8 cellular contexts compared by ENCODE assay signal in genomic region chr22:43883012-43883661, GRCh38. TPM values are rescaled to one million over a fixed set of nuclear protein-coding genes. Genes with fewer than 3 reads are reported as not detected.
DNase-seq lines count a peak whose midpoint lies in the region; ATAC-seq and TF ChIP-seq lines count a peak whose summit lies in the region.

No MANE protein-coding gene starts in this region.

- CTCF ChIA-PET in BJ (lab: Yijun Ruan, JAX) = interaction anchor here (0.7 to 13.0 kb wide), 17 partner anchors 8 to 742 kb away, joined by 3 to 178 read pairs (median 6); partner anchors contain the start of genes PNPLA3, PNPLA5 and SAMM50
- CTCF ChIA-PET in activated CD4-positive, alpha-beta T cell treated with anti-CD3 and anti-CD28 coated beads for 36 hours (lab: Charles Lee) = interaction anchor here (0.7 to 1.5 kb wide), 20 partner anchors 7 to 745 kb away, joined by 3 to 16 read pairs (median 4); partner anchors contain the start of gene EFCAB6

- ATAC-seq in activated CD4-positive, alpha-beta T cell treated with anti-CD3 and anti-CD28 coated beads for 36 hours = peak; percentile 93
- ATAC-seq in naive B cell (ENCODE audit: low read depth in 2 of 2) (peak; percentile 41 to 47), HG02852 (IDR thresholded peaks at IDR 0.05; ENCODE audit: unreplicated experiment) (no peak), GM21723 (IDR thresholded peaks at IDR 0.05; ENCODE audit: unreplicated experiment) (no peak)

- no peaks in the 10 kb centered on the region for H3K36me3 ChIP-seq in BJ (ENCODE audit: control insufficient read depth, insufficient read depth, low read length)

- H3K27me3 ChIP-seq in BJ (ENCODE audit: control insufficient read depth, insufficient read depth, low read length) = peaks cover 12% of the 10 kb centered on the region

- no peak overlapping the region for H3K27ac Mint-ChIP-seq in activated CD4-positive, alpha-beta T cell treated with anti-CD3 and anti-CD28 coated beads for 36 hours
- H3K27ac Mint-ChIP-seq in naive B cell = no peak overlapping the region

- POLR2A ChIA-PET in BJ (lab: Charles Lee) = no interaction called here
- POLR2A ChIA-PET in activated CD4-positive, alpha-beta T cell treated with anti-CD3 and anti-CD28 coated beads for 36 hours (lab: Charles Lee) = interaction anchor here (0.6 to 0.7 kb wide), 2 partner anchors 251 to 376 kb away, joined by 3 read pairs; no protein-coding TSS in a partner anchor

- peaks cover 13% of the 10 kb centered on the region for H3K27me3 Mint-ChIP-seq in activated CD4-positive, alpha-beta T cell treated with anti-CD3 and anti-CD28 coated beads for 36 hours
- peaks cover 18 to 57% (median 48%) of the 10 kb centered on the region in 3 donors for H3K27me3 Mint-ChIP-seq in naive B cell

- TF ChIP-seq CTCF in BJ (IDR thresholded peaks at IDR 0.05; ENCODE audit: insufficient read depth, low read depth, low read length) = peak; percentile 66

- intact Hi-C loops in activated CD4-positive, alpha-beta T cell treated with anti-CD3 and anti-CD28 coated beads for 36 hours (cut with DNase I, micrococcal nuclease) = loop anchor here in 1 of 2 experiments (1.0 kb wide), 2 partner anchors 63 to 743 kb away; no protein-coding TSS in a partner anchor

- H3K4me1 Mint-ChIP-seq in activated CD4-positive, alpha-beta T cell treated with anti-CD3 and anti-CD28 coated beads for 36 hours = no peaks in the 10 kb centered on the region
- peaks cover 4 to 6% (median 5%) of the 10 kb centered on the region in 3 donors for H3K4me1 Mint-ChIP-seq in naive B cell

- no peak for DNase-seq in BJ (ENCODE audit: low read depth)
- DNase-seq in GM19240 (ENCODE audit: insufficient read length, low spot score) = peak; percentile 60
- peak; percentile 52 for DNase-seq in NCI-H226
- DNase-seq in activated CD4-positive, alpha-beta T cell treated with anti-CD3 and anti-CD28 coated beads for 36 hours = peak; percentile 76
- peak; percentile 33 for DNase-seq in effector CD4-positive, alpha-beta T cell
- DNase-seq in naive B cell = peak; percentile 29

- H3K9me3 Mint-ChIP-seq in activated CD4-positive, alpha-beta T cell treated with anti-CD3 and anti-CD28 coated beads for 36 hours (ENCODE audit: low read depth) = no peaks in the 10 kb centered on the region
- H3K9me3 Mint-ChIP-seq in naive B cell = peaks cover 0 to 6% (median 2%) of the 10 kb centered on the region in 7 donors

- no peaks in the 10 kb centered on the region for H3K36me3 Mint-ChIP-seq in activated CD4-positive, alpha-beta T cell treated with anti-CD3 and anti-CD28 coated beads for 36 hours (ENCODE audit: low read depth)
- H3K36me3 Mint-ChIP-seq in naive B cell = no peaks in the 10 kb centered on the region

- H3K4me3 Mint-ChIP-seq in activated CD4-positive, alpha-beta T cell treated with anti-CD3 and anti-CD28 coated beads for 36 hours = no peak overlapping the region
- no peak overlapping the region for H3K4me3 Mint-ChIP-seq in naive B cell

- H3K4me3 ChIP-seq in BJ (ENCODE audit: low read depth, low read length) = no peak overlapping the region

RNA-seq across cellular contexts. Expression of gene PNPLA5, which starts 8.7 kb away (rescaled TPM):
- not detected in 2 replicates for polyA plus RNA-seq in BJ (2011; rRNA removed)
- not detected in 2 replicates for polyA minus RNA-seq in BJ (2011; rRNA and poly(A)+ RNA removed)
- total RNA-seq in activated CD4-positive, alpha-beta T cell treated with anti-CD3 and anti-CD28 coated beads for 36 hours = not detected
- not detected for polyA plus RNA-seq in naive B cell (ENCODE audit: low read depth in 6 of 6)

RNA-seq across cellular contexts. Expression of gene SULT4A1, which starts 20.8 kb away (rescaled TPM):
- 0.15 and 0.39 TPM in 2 replicates for polyA plus RNA-seq in BJ (2011; rRNA removed)
- 0.14 and 0.67 TPM in 2 replicates for polyA minus RNA-seq in BJ (2011; rRNA and poly(A)+ RNA removed)
- total RNA-seq in activated CD4-positive, alpha-beta T cell treated with anti-CD3 and anti-CD28 coated beads for 36 hours = under 1 TPM; 0.07 to 0.14 TPM
- not detected for polyA plus RNA-seq in naive B cell (ENCODE audit: low read depth in 6 of 6)

RNA-seq across cellular contexts. Expression of gene PNPLA3, which starts 40.5 kb away (rescaled TPM):
- 3.4 and 4.8 TPM in 2 replicates for polyA plus RNA-seq in BJ (2011; rRNA removed)
- 3.6 and 7.0 TPM in 2 replicates for polyA minus RNA-seq in BJ (2011; rRNA and poly(A)+ RNA removed)
- total RNA-seq in activated CD4-positive, alpha-beta T cell treated with anti-CD3 and anti-CD28 coated beads for 36 hours = under 1 TPM; 0.54 to 0.55 TPM
- polyA plus RNA-seq in naive B cell (ENCODE audit: low read depth in 6 of 6) = not detected

Comparison
In these comparisons a context has a peak if more than half of its experiments do, and no peak if none do; other contexts are left out.
1. ATAC-seq: peak in activated CD4-positive, alpha-beta T cell treated with anti-CD3 and anti-CD28 coated beads for 36 hours (single experiment) and naive B cell (2 of 2); none in HG02852 (single experiment) and GM21723 (single experiment).